23 cellular contexts compared by ENCODE assay signal in the genomic region with DNA sequence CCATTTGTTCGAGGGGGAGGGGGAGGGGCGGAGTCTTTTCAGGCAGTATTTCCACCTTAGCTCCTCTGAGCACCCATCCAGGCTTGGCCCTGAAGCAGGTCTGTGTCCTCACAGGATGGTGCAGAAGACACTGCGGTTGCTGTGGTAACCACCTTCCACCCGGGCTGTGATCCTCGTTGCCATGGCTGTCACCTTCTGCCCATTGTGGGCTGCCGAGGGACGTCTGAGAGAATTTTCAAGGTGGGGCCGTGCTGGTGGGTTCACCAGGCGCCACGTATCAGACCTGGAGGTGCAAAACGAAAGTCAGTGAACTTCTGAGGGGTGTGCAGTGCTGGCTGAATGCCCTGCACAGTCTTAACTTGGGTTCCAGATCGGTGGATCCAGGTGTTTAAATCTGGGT. TPM values are rescaled to one million over a fixed set of nuclear protein-coding genes. Genes with fewer than 3 reads are reported as not detected.
DNase-seq lines count a peak whose midpoint lies in the region; ATAC-seq and TF ChIP-seq lines count a peak whose summit lies in the region.
"Had no signal": no experiment of that assay in that cellular context is flagged by ENCODE, and none has a peak within 500 bp of the region (broad histone marks: within the 10 kb centered on the region; RNA-seq: fewer than 3 reads in every experiment).

No MANE protein-coding gene starts in this region.

- H3K56ac ChIP-seq in mesendoderm (ENCODE audit: low read length): no peak overlapping the region

- no peak overlapping the region for H3K18ac ChIP-seq in mesendoderm (ENCODE audit: low read length)

- H2BK120ac ChIP-seq in mesendoderm (ENCODE audit: low read depth, low read length): no peak overlapping the region

- no peak overlapping the region for H3K4ac ChIP-seq in mesendoderm (ENCODE audit: low read depth, low read length)

- no peaks in the 10 kb centered on the region for H3K79me2 ChIP-seq in mesendoderm (ENCODE audit: control insufficient read depth, insufficient read depth, low read length)
- H3K79me2 ChIP-seq: parathyroid adenoma had no signal

- H2BK5ac ChIP-seq in mesendoderm (ENCODE audit: low read length): no peak overlapping the region

- TF ChIP-seq CTCF in gastrocnemius medialis (IDR thresholded peaks at IDR 0.05 in 4 of 5, conservative IDR thresholded peaks at IDR 0.05 in 1 of 5): no peak

- peaks cover 3% of the 10 kb centered on the region for H3K36me3 ChIP-seq in mesendoderm (ENCODE audit: control insufficient read depth, insufficient read depth, low read length)
- H3K36me3 ChIP-seq in gastrocnemius medialis: peaks cover 0 to 75% of the 10 kb centered on the region in 2 donors
- H3K36me3 ChIP-seq: upper lobe of right lung had no signal

- no peak overlapping the region for H3K23ac ChIP-seq in mesendoderm (ENCODE audit: low read length)

- H3K79me1 ChIP-seq in mesendoderm (ENCODE audit: low read length): no peaks in the 10 kb centered on the region

- no peak overlapping the region for H4K5ac ChIP-seq in mesendoderm (ENCODE audit: low read length)

- TF ChIP-seq POLR2A in gastrocnemius medialis (IDR thresholded peaks at IDR 0.05): no peak

- no peak overlapping the region for H2AK5ac ChIP-seq in mesendoderm (ENCODE audit: low read length)

- H3K9me3 ChIP-seq in gastrocnemius medialis: no peaks in the 10 kb centered on the region
- H3K9me3 ChIP-seq: BLaER1 treated with 17β-estradiol and CSF1 and Interleukin-3, amounts not matched to agents 10 nM and 100 nM; right atrium auricular region; suprapubic skin; upper lobe of right lung had no signal

- in situ Hi-C loops in gastrocnemius medialis (cut with MboI; ENCODE audit: low sequenced_read_pairs in 4 of 4): no loop called here

- H3K27me3 ChIP-seq in mesendoderm (ENCODE audit: insufficient read depth, low read length, poor library complexity): no peaks in the 10 kb centered on the region
- no peaks in the 10 kb centered on the region for H3K27me3 ChIP-seq in gastrocnemius medialis
- H3K27me3 ChIP-seq: BLaER1 treated with 17β-estradiol and CSF1 and Interleukin-3, amounts not matched to agents 10 nM and 100 nM; right atrium auricular region; suprapubic skin; upper lobe of right lung had no signal

- no peak for ATAC-seq in gastrocnemius medialis
- ATAC-seq: upper lobe of right lung had no signal

- H3K27ac ChIP-seq in mesendoderm (ENCODE audit: low read depth, low read length) (no peak overlapping the region), gastrocnemius medialis (no peak overlapping the region)
- H3K27ac ChIP-seq: BLaER1 treated with 17β-estradiol and CSF1 and Interleukin-3, amounts not matched to agents 10 nM and 100 nM; parathyroid adenoma; right atrium auricular region; suprapubic skin; upper lobe of right lung had no signal

- no CpG with 5 or more reads among the region's 12 CpGs for WGBS in mesendoderm (ENCODE audit: extremely low coverage, insufficient coverage, low lambda C conversion rate)

- H3K9ac ChIP-seq in mesendoderm (ENCODE audit: low read length): no peak overlapping the region
- H3K9ac ChIP-seq: BLaER1 treated with 17β-estradiol and CSF1 and Interleukin-3, amounts not matched to agents 10 nM and 100 nM; parathyroid adenoma had no signal

- intact Hi-C loops in gastrocnemius medialis (cut with DNase I; ENCODE audit: low total_unique reads): no loop called here

- H3K4me1 ChIP-seq in mesendoderm (ENCODE audit: control insufficient read depth, low read depth, low read length) (no peaks in the 10 kb centered on the region), gastrocnemius medialis (no peaks in the 10 kb centered on the region)
- H3K4me1 ChIP-seq: parathyroid adenoma, right atrium auricular region, suprapubic skin, upper lobe of right lung had no signal

- peak; percentile 10 for DNase-seq in stimulated activated CD8-positive, alpha-beta memory T cell treated with anti-CD3 and anti-CD28 coated beads, Interleukin-12 subunit alpha, Interleukin-12 subunit beta, amount 100 ng/mL, for 4 hours (ENCODE audit: low read depth)
- DNase-seq in stimulated activated CD8-positive, alpha-beta memory T cell treated with anti-CD3 and anti-CD28 coated beads, Interleukin-4, amount 100 ng/mL, for 48 hours: no peak
- peak; percentile 33 for DNase-seq in activated CD8-positive, alpha-beta memory T cell treated with anti-CD3 and anti-CD28 coated beads, Interleukin-2, amount 50 U/mL, for 4 hours
- peak; percentile 25 for DNase-seq in mesendoderm
- no peak for DNase-seq in DMS79 treated with DMSO at 0.1 percent for 48 hours (lab: John Stamatoyannopoulos, UW)
- DNase-seq in gastrocnemius medialis: no peak
- no peak for DNase-seq in stimulated activated CD4-positive, alpha-beta T cell treated with anti-CD3 and anti-CD28 coated beads, Interleukin-2, amount 100 ng/mL, for 24 hours
- DNase-seq: amygdala; Calu3; effector CD4-positive, alpha-beta T cell; HCEC 1CT; NCI-H1105; NCI-H1930; NCI-H2227 treated with DMSO at 0.1 percent for 48 hours; NCI-H69; RPMI8226; stimulated activated naive CD4-positive, alpha-beta T cell; T-helper 1 cell; upper lobe of right lung had no signal

- H2BK15ac ChIP-seq in mesendoderm (replicated peaks; ENCODE audit: low read depth): no peak overlapping the region

- no peak overlapping the region for H4K8ac ChIP-seq in mesendoderm (ENCODE audit: low read depth, low read length)

- H3K4me3 ChIP-seq in mesendoderm (ENCODE audit: low read length): no peak overlapping the region
- no peak overlapping the region for H3K4me3 ChIP-seq in gastrocnemius medialis
- H3K4me3 ChIP-seq: BLaER1 treated with 17β-estradiol and CSF1 and Interleukin-3, amounts not matched to agents 10 nM and 100 nM; right atrium auricular region; suprapubic skin; upper lobe of right lung had no signal

- H3K4me2 ChIP-seq in mesendoderm (ENCODE audit: low read length): no peak overlapping the region
- H3K4me2 ChIP-seq: BLaER1 treated with 17β-estradiol and CSF1 and Interleukin-3, amounts not matched to agents 10 nM and 100 nM had no signal

RNA-seq across cellular contexts. Expression of a gene that starts 26.7 kb away (rescaled TPM):
- polyA plus RNA-seq in mesendoderm (2013, experiment 1 of 2): 21.0 TPM
- 22.4 TPM for polyA plus RNA-seq in mesendoderm (2013, experiment 2 of 2)
- total RNA-seq in gastrocnemius medialis: 10 to 100 TPM; 16.7 to 22.3 (median 17.6) TPM

RNA-seq across cellular contexts. Expression of a gene that starts 47.2 kb away (rescaled TPM):
- polyA plus RNA-seq in mesendoderm (2013, experiment 1 of 2): 3.9 TPM
- polyA plus RNA-seq in mesendoderm (2013, experiment 2 of 2): 3.9 TPM
- 1 to 10 TPM; 5.6 to 7.0 (median 6.7) TPM for total RNA-seq in gastrocnemius medialis

Comparison
In these comparisons a context has a peak if more than half of its experiments do, and no peak if none do; other contexts are left out.
1. DNase-seq: peak in stimulated activated CD8-positive, alpha-beta memory T cell treated with anti-CD3 and anti-CD28 coated beads, Interleukin-12 subunit alpha, Interleukin-12 subunit beta, amount 100 ng/mL, for 4 hours (single experiment), activated CD8-positive, alpha-beta memory T cell treated with anti-CD3 and anti-CD28 coated beads, Interleukin-2, amount 50 U/mL, for 4 hours (single experiment) and mesendoderm (single experiment); none in stimulated activated CD8-positive, alpha-beta memory T cell treated with anti-CD3 and anti-CD28 coated beads, Interleukin-4, amount 100 ng/mL, for 48 hours (single experiment), DMS79 treated with DMSO at 0.1 percent for 48 hours (single experiment), gastrocnemius medialis (0 of 2) and stimulated activated CD4-positive, alpha-beta T cell treated with anti-CD3 and anti-CD28 coated beads, Interleukin-2, amount 100 ng/mL, for 24 hours (0 of 2).